In the genomic region with DNA sequence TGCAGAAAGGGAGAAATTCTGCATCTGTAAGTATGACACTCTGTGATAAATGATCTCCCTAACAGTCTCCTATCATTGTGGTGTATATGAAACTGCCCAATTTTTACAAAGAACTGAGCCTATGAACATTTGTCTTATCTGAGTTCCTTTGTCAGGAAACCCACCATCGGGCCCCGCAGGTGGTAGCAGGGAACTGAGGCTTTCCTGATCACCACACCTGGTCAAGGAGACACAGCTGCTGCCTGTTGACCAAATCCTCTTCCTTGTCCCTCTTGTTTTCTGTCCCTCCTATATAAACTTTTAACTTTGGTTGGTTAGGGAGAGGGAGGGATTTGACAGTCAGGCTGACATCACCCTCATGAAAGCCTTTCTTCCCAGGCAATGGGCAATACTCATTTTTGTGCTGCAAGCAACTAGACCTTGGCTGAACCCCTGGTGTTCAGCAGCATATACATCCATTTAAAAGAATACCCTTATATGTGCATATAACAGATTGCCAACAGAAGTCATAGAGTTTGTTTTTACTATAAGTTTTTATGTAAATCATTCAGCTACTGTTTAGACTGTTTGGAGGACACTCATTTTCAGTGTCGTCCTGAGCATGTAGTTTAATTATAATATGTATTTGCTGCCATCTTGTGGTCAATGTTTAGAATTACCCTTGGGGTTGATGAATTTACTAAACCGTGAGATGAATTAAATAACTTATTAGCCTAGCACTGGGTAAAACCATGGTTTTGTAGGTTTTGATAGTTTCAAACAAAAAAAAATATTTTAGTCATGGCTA, we compare ENCODE assay signal across 7 cellular contexts. TPM values are rescaled to one million over a fixed set of nuclear protein-coding genes. Genes with fewer than 3 reads are reported as not detected.
DNase-seq lines count a peak whose midpoint lies in the region; ATAC-seq and FAIRE-seq lines count a peak whose summit lies in the region.

No MANE protein-coding gene starts in this region.

- H3K27me3 Mint-ChIP-seq in activated CD4-positive, alpha-beta memory T cell treated with anti-CD3 and anti-CD28 coated beads, Interleukin-2, amount 10 ng/mL, durations not matched to agents 7 days and 5 days = peaks cover 1% of the 10 kb centered on the region

- CTCF ChIA-PET in activated CD4-positive, alpha-beta memory T cell treated with anti-CD3 and anti-CD28 coated beads, Interleukin-2, amount 10 ng/mL, durations not matched to agents 7 days and 5 days (lab: Charles Lee) = interaction anchor here (1.8 to 2.7 kb wide), 2 partner anchors 226 to 317 kb away, joined by 7 to 13 read pairs; no protein-coding TSS in a partner anchor

- no peaks in the 10 kb centered on the region for H3K9me3 ChIP-seq in NT2/D1 (ENCODE audit: insufficient read depth, low read length)

- H3K4me1 Mint-ChIP-seq in activated CD4-positive, alpha-beta memory T cell treated with anti-CD3 and anti-CD28 coated beads, Interleukin-2, amount 10 ng/mL, durations not matched to agents 7 days and 5 days = no peaks in the 10 kb centered on the region

- H3K4me1 ChIP-seq in NT2/D1 (ENCODE audit: insufficient read depth, insufficient read length) = no peaks in the 10 kb centered on the region

- H3K36me3 ChIP-seq in NT2/D1 (ENCODE audit: insufficient read depth, insufficient read length, low read length) = no peaks in the 10 kb centered on the region

- H3K4me3 Mint-ChIP-seq in activated CD4-positive, alpha-beta memory T cell treated with anti-CD3 and anti-CD28 coated beads, Interleukin-2, amount 10 ng/mL, durations not matched to agents 7 days and 5 days = no peak overlapping the region

- peak; percentile 93 for ATAC-seq in GM21619 (IDR thresholded peaks at IDR 0.05; ENCODE audit: unreplicated experiment)

- DNase-seq in GM04503 (ENCODE audit: low read depth) = peak; percentile 7
- peak; percentile 41 for DNase-seq in HT1080 (ENCODE audit: low read depth)
- peak; percentile 2 for DNase-seq in NT2/D1 (ENCODE audit: low read depth, low spot score)
- peak; percentile 56 to 69 for DNase-seq in lung microvascular endothelial cell (ENCODE audit: low read depth in 2 of 2)
- no peak for DNase-seq in activated CD4-positive, alpha-beta memory T cell treated with anti-CD3 and anti-CD28 coated beads, Interleukin-2, amount 10 ng/mL, durations not matched to agents 7 days and 5 days

- no peak overlapping the region for H3K4me3 ChIP-seq in NT2/D1 (ENCODE audit: insufficient read length, low read depth)

- H3K9ac ChIP-seq in NT2/D1 (ENCODE audit: insufficient read length, low read depth) = no peak overlapping the region

- H3K27me3 ChIP-seq in NT2/D1 (ENCODE audit: insufficient read depth, insufficient read length) = no peaks in the 10 kb centered on the region

- no peaks in the 10 kb centered on the region for H3K9me3 Mint-ChIP-seq in activated CD4-positive, alpha-beta memory T cell treated with anti-CD3 and anti-CD28 coated beads, Interleukin-2, amount 10 ng/mL, durations not matched to agents 7 days and 5 days

- POLR2A ChIA-PET in activated CD4-positive, alpha-beta memory T cell treated with anti-CD3 and anti-CD28 coated beads, Interleukin-2, amount 10 ng/mL, durations not matched to agents 7 days and 5 days (lab: Charles Lee) = no interaction called here

- H3K27ac Mint-ChIP-seq in activated CD4-positive, alpha-beta memory T cell treated with anti-CD3 and anti-CD28 coated beads, Interleukin-2, amount 10 ng/mL, durations not matched to agents 7 days and 5 days = no peak overlapping the region

- peak; percentile 51 for FAIRE-seq in colon (lab: Jason Lieb, UNC)

- no peaks in the 10 kb centered on the region for H3K36me3 Mint-ChIP-seq in activated CD4-positive, alpha-beta memory T cell treated with anti-CD3 and anti-CD28 coated beads, Interleukin-2, amount 10 ng/mL, durations not matched to agents 7 days and 5 days (ENCODE audit: low read depth)

RNA-seq across cellular contexts. Expression of gene CRISP1, which starts 17.0 kb away (rescaled TPM):
- total RNA-seq in HT1080 (2014; rRNA removed; shearing (Covaris generic)) = not detected in 2 replicates
- not detected in 2 replicates for polyA plus RNA-seq in HT1080 (2015; cell fraction: cytosol; rRNA removed)
- polyA plus RNA-seq in HT1080 (2015; cell fraction: nucleus; rRNA removed) = not detected in 2 replicates
- not detected in 2 replicates for total RNA-seq in lung microvascular endothelial cell
- not detected for total RNA-seq in activated CD4-positive, alpha-beta memory T cell treated with anti-CD3 and anti-CD28 coated beads, Interleukin-2, amount 10 ng/mL, durations not matched to agents 7 days and 5 days
